1 cellular context compared by ENCODE assay signal in the genomic region with DNA sequence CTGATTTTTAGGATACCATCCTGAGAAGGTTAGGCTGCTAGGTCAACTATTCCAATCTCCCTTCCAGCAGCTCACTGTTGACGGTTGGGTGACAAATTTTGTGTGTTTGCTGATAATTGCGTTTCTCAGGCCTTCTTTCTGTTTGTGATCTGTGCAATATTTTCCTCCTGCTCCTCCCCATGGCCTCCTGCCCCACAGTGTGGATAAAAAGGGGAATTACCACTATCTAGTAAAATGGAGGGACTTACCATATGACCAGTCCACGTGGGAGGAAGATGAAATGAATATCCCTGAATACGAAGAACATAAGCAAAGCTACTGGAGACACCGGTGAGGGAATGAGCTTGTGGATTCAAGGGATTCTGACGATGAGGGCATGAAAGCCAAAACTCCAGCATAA.
TF ChIP-seq lines count a peak whose summit lies in the region.

No MANE protein-coding gene starts in this region.

TF ChIP-seq in SK-N-SH, 30 proteins besides CTCF, POLR2A, EP300 and RAD21:
- TF ChIP-seq, protein P1, sequence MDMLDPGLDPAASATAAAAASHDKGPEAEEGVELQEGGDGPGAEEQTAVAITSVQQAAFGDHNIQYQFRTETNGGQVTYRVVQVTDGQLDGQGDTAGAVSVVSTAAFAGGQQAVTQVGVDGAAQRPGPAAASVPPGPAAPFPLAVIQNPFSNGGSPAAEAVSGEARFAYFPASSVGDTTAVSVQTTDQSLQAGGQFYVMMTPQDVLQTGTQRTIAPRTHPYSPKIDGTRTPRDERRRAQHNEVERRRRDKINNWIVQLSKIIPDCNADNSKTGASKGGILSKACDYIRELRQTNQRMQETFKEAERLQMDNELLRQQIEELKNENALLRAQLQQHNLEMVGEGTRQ (IDR thresholded peaks at IDR 0.05; ENCODE audit: borderline replicate concordance, low read depth, low read length) = no peak
- TF ChIP-seq NRF1 (IDR thresholded peaks at IDR 0.05; ENCODE audit: low read depth, low read length) = no peak
- no peak for TF ChIP-seq TAF1 (IDR thresholded peaks at IDR 0.05; ENCODE audit: borderline replicate concordance, low read depth, low read length)
- peak; percentile 91 for TF ChIP-seq SMC3 (IDR thresholded peaks at IDR 0.05; ENCODE audit: low read depth, low read length)
- TF ChIP-seq CHD2 (IDR thresholded peaks at IDR 0.05; ENCODE audit: low read length, partially characterized antibody) = peak; percentile 14
- no peak for TF ChIP-seq FOSL2 (IDR thresholded peaks at IDR 0.05; ENCODE audit: borderline replicate concordance, low read depth)
- no peak for TF ChIP-seq JUND (IDR thresholded peaks at IDR 0.05)
- no peak for TF ChIP-seq RFX5 (IDR thresholded peaks at IDR 0.05; ENCODE audit: low read length)
- TF ChIP-seq RXRA (IDR thresholded peaks at IDR 0.05; ENCODE audit: borderline replicate concordance, low read depth) = no peak
